In genomic region chr20:9617062-9617461, GRCh38 we compare ENCODE assay signal across 8 cellular contexts.
DNase-seq lines count a peak whose midpoint lies in the region; ATAC-seq and TF ChIP-seq lines count a peak whose summit lies in the region.

No MANE protein-coding gene starts in this region.

- DNase-seq in CD4-positive, alpha-beta memory T cell, result peak in 4 of 5 donors; percentile 20 to 36 (median 29)
- peak; percentile 60 for DNase-seq in NCI-H1105 (lab: John Stamatoyannopoulos, UW)
- DNase-seq in SK-MEL-5 (ENCODE audit: low read depth, low spot score), result peak; percentile 78
- DNase-seq in activated naive CD8-positive, alpha-beta T cell treated with anti-CD3 and anti-CD28 coated beads for 36 hours, result peak; percentile 15
- peak; percentile 36 for DNase-seq in left ventricle myocardium inferior
- no peak for DNase-seq in retinal pigment epithelial cell (ENCODE audit: low read depth)

- no peak overlapping the region for H3K4me3 Mint-ChIP-seq in CD4-positive, alpha-beta memory T cell
- H3K4me3 Mint-ChIP-seq in activated naive CD8-positive, alpha-beta T cell treated with anti-CD3 and anti-CD28 coated beads for 36 hours, result no peak overlapping the region

- H3K9me3 Mint-ChIP-seq in CD4-positive, alpha-beta memory T cell, result peaks cover 0 to 3% (median 0%) of the 10 kb centered on the region in 8 donors
- H3K9me3 Mint-ChIP-seq in activated naive CD8-positive, alpha-beta T cell treated with anti-CD3 and anti-CD28 coated beads for 36 hours, result no peaks in the 10 kb centered on the region

- peaks cover 0 to 1% of the 10 kb centered on the region in 2 donors for H3K27me3 Mint-ChIP-seq in CD4-positive, alpha-beta memory T cell
- peaks cover 12% of the 10 kb centered on the region for H3K27me3 Mint-ChIP-seq in activated naive CD8-positive, alpha-beta T cell treated with anti-CD3 and anti-CD28 coated beads for 36 hours

- H3K27ac Mint-ChIP-seq in CD4-positive, alpha-beta memory T cell, result no peak overlapping the region
- no peak overlapping the region for H3K27ac Mint-ChIP-seq in activated naive CD8-positive, alpha-beta T cell treated with anti-CD3 and anti-CD28 coated beads for 36 hours

- POLR2A ChIA-PET in CD4-positive, alpha-beta memory T cell (lab: Charles Lee; ENCODE audit: partially characterized antibody), result no interaction called here

- no peak overlapping the region for H3K4me3 ChIP-seq in CD4-positive, alpha-beta memory T cell (ENCODE audit: low read length in 2 of 2)
- no peak overlapping the region for H3K4me3 ChIP-seq in left ventricle myocardium inferior
- H3K4me3 ChIP-seq in retinal pigment epithelial cell (ENCODE audit: low read length), result no peak overlapping the region

- no peaks in the 10 kb centered on the region for H3K9me3 ChIP-seq in CD4-positive, alpha-beta memory T cell (ENCODE audit: control insufficient read depth in 1 of 2, low read length in 2 of 2)
- H3K9me3 ChIP-seq in left ventricle myocardium inferior (replicated peaks), result no peaks in the 10 kb centered on the region

- in situ Hi-C loops in SK-MEL-5 (cut with HindIII; ENCODE audit: low pct_unique_long_range_greater_than_20kb, low sequenced_read_pairs), result no loop called here

- no peaks in the 10 kb centered on the region for H3K4me1 Mint-ChIP-seq in CD4-positive, alpha-beta memory T cell
- H3K4me1 Mint-ChIP-seq in activated naive CD8-positive, alpha-beta T cell treated with anti-CD3 and anti-CD28 coated beads for 36 hours, result no peaks in the 10 kb centered on the region

- CTCF ChIA-PET in CD4-positive, alpha-beta memory T cell (lab: Charles Lee; ENCODE audit: partially characterized antibody), result interaction anchor here (0.7 to 3.8 kb wide), 20 partner anchors 8 to 1927 kb away, joined by 3 to 31 read pairs (median 4); no protein-coding TSS in a partner anchor

- H3K36me3 ChIP-seq in CD4-positive, alpha-beta memory T cell (ENCODE audit: insufficient read depth, low read length), result no peaks in the 10 kb centered on the region
- H3K36me3 ChIP-seq in left ventricle myocardium inferior, result no peaks in the 10 kb centered on the region

- intact Hi-C loops in CD4-positive, alpha-beta memory T cell (cut with micrococcal nuclease), result loop anchor here (5.0 kb wide), 1 partner anchor 1925 kb away; no protein-coding TSS in a partner anchor
- intact Hi-C loops in left ventricle myocardium inferior (cut with micrococcal nuclease), result loop anchor here (5.0 to 10.0 kb wide), 2 partner anchors 475 to 1928 kb away; no protein-coding TSS in a partner anchor

- H3K27me3 ChIP-seq in CD4-positive, alpha-beta memory T cell (ENCODE audit: insufficient read depth, low read length), result no peaks in the 10 kb centered on the region
- H3K27me3 ChIP-seq in left ventricle myocardium inferior (ENCODE audit: low read depth), result peaks cover 57% of the 10 kb centered on the region

- peak; percentile 85 for TF ChIP-seq CTCF in left ventricle myocardium inferior (IDR thresholded peaks at IDR 0.05; ENCODE audit: borderline replicate concordance)
- TF ChIP-seq CTCF in retinal pigment epithelial cell (conservative IDR thresholded peaks at IDR 0.05; ENCODE audit: low read depth, low read length), result peak; percentile 78

- no peaks in the 10 kb centered on the region for H3K36me3 Mint-ChIP-seq in CD4-positive, alpha-beta memory T cell
- H3K36me3 Mint-ChIP-seq in activated naive CD8-positive, alpha-beta T cell treated with anti-CD3 and anti-CD28 coated beads for 36 hours, result no peaks in the 10 kb centered on the region

- no peaks in the 10 kb centered on the region for H3K4me1 ChIP-seq in CD4-positive, alpha-beta memory T cell (ENCODE audit: insufficient read depth, low read length)
- no peaks in the 10 kb centered on the region for H3K4me1 ChIP-seq in left ventricle myocardium inferior

- ATAC-seq in GM21723 (IDR thresholded peaks at IDR 0.05; ENCODE audit: unreplicated experiment) (peak; percentile 40), HG03045 (IDR thresholded peaks at IDR 0.05; ENCODE audit: unreplicated experiment) (no peak)

- no peak overlapping the region for H3K27ac ChIP-seq in CD4-positive, alpha-beta memory T cell (ENCODE audit: low read depth, low read length)
- H3K27ac ChIP-seq in left ventricle myocardium inferior (replicated peaks), result no peak overlapping the region
